In the genomic region with DNA sequence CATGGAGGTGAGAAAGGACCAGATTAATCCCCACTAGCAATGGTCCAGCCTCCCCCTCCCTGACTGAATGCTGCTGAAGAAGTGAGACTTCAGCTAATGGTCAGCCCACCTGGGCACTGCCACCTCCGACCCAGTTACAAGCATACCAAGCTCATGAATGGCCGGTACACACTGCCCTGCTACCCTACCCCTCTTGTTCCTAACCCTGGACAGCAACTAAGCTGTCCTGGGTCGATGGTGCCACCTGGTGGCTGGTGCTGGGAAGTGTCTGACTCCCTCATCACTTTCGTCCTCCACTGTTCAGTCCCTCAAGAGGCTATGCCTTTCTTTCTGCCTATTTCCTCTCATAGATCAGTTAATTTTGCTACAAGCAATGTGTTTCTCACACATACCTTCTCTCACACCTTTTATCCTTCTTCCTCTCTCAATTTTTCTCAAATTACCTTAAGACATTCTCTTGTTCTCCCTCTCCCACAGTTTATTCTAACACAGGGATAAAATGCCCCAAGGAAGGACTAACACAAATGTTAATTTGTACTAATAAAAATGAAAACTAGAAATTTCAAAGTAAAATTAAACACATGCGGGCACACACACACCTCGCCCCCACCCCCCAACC, we compare ENCODE assay signal across 8 cellular contexts. TPM values are rescaled to one million over a fixed set of nuclear protein-coding genes. Genes with fewer than 3 reads are reported as not detected.
A peak's percentile ranks its signal among the peaks of the same experiment; 100 is the strongest.
DNase-seq lines count a peak whose midpoint lies in the region; TF ChIP-seq lines count a peak whose summit lies in the region.

No MANE protein-coding gene starts in this region.

- in situ Hi-C loops in astrocyte of the spinal cord (cut with HindIII; ENCODE audit: low sequenced_read_pairs): no loop called here

- peaks cover 55% of the 10 kb centered on the region for H3K27me3 Mint-ChIP-seq in osteocyte (ENCODE audit: unreplicated experiment)

- H3F3A ChIP-seq in MM.1S (ENCODE audit: insufficient read depth, low read length): no peaks in the 10 kb centered on the region

- no peaks in the 10 kb centered on the region for H3K9me3 ChIP-seq in MM.1S (replicated peaks; ENCODE audit: insufficient read depth, low read length)
- H3K9me3 ChIP-seq in right atrium auricular region: peaks cover 0 to 12% of the 10 kb centered on the region in 2 donors

- H3K36me3 ChIP-seq in MM.1S (replicated peaks; ENCODE audit: insufficient read depth, low read length) (no peaks in the 10 kb centered on the region), right atrium auricular region (no peaks in the 10 kb centered on the region)

- H3K4me3 ChIP-seq in MM.1S (ENCODE audit: low read length) (no peak overlapping the region), astrocyte of the spinal cord (ENCODE audit: low read depth, low read length) (no peak overlapping the region), right atrium auricular region (no peak overlapping the region)

- TF ChIP-seq CTCF in MM.1S (IDR thresholded peaks at IDR 0.05; ENCODE audit: low read length) (peak; percentile 78), astrocyte of the spinal cord (IDR thresholded peaks at IDR 0.05; ENCODE audit: low read depth, low read length) (peak; percentile 64), osteocyte (IDR thresholded peaks at IDR 0.05) (peak; percentile 37), right atrium auricular region (IDR thresholded peaks at IDR 0.05) (no peak)

- H3K79me2 ChIP-seq in MM.1S (ENCODE audit: low read length): no peaks in the 10 kb centered on the region

- no peaks in the 10 kb centered on the region for H3K27me3 ChIP-seq in MM.1S (replicated peaks; ENCODE audit: insufficient read depth, low read length)
- H3K27me3 ChIP-seq in right atrium auricular region: peaks cover 0 to 8% of the 10 kb centered on the region in 2 donors

- H3K4me1 Mint-ChIP-seq in osteocyte (ENCODE audit: unreplicated experiment): peaks cover 3% of the 10 kb centered on the region

- H3K9ac ChIP-seq in MM.1S (ENCODE audit: low read length): no peak overlapping the region

- peaks cover 5% of the 10 kb centered on the region for H3K9me3 Mint-ChIP-seq in osteocyte (ENCODE audit: unreplicated experiment)

- no peak overlapping the region for H3K4me2 ChIP-seq in MM.1S (ENCODE audit: low read depth, low read length)

- no peak overlapping the region for H3K27ac Mint-ChIP-seq in osteocyte (ENCODE audit: unreplicated experiment)

- peak; percentile 25 for DNase-seq in NCI-H2196 (lab: John Stamatoyannopoulos, UW; ENCODE audit: unreplicated experiment)
- no peak for DNase-seq in NCI-H2196 treated with DMSO at 0.1 percent for 48 hours (lab: John Stamatoyannopoulos, UW; ENCODE audit: unreplicated experiment)
- peak; percentile 20 for DNase-seq in MM.1S
- DNase-seq in astrocyte of the spinal cord (ENCODE audit: low read depth, low spot score): peak; percentile 5
- no peak for DNase-seq in osteocyte (ENCODE audit: extremely low spot score, unreplicated experiment)
- DNase-seq in SIG-M5 (lab: John Stamatoyannopoulos, UW): no peak
- DNase-seq in NOMO-1 treated with dmso at 0.1 percent for 144 hours (lab: John Stamatoyannopoulos, UW; ENCODE audit: unreplicated experiment): no peak
- DNase-seq in right atrium auricular region (ENCODE audit: low spot score): no peak

- no peaks in the 10 kb centered on the region for H3K9me2 ChIP-seq in MM.1S (replicated peaks; ENCODE audit: insufficient read depth, low read length)

- H4K20me1 ChIP-seq in MM.1S (ENCODE audit: insufficient read depth, low read length): no peaks in the 10 kb centered on the region

- H3K4me1 ChIP-seq in MM.1S (ENCODE audit: low read length) (peaks cover 5% of the 10 kb centered on the region; the same call in 1 of the 2 replicates), right atrium auricular region (peaks cover 0 to 4% of the 10 kb centered on the region in 2 donors)

- H3K27ac ChIP-seq in MM.1S (ENCODE audit: low read length) (no peak overlapping the region), right atrium auricular region (no peak overlapping the region)

- no peak overlapping the region for H2AFZ ChIP-seq in MM.1S (ENCODE audit: low read length)

- no peak overlapping the region for H3K4me3 Mint-ChIP-seq in osteocyte (ENCODE audit: unreplicated experiment)

- no peaks in the 10 kb centered on the region for H3K36me3 Mint-ChIP-seq in osteocyte (ENCODE audit: unreplicated experiment)

RNA-seq across cellular contexts. Expression of a gene that starts 42.4 kb away (rescaled TPM):
- total RNA-seq in osteocyte (not detected in 2 replicates), right atrium auricular region (under 1 TPM in 1 of 2 donors, not detected in 1; 0.59 TPM)

Comparison
In these comparisons a context has a peak if more than half of its experiments do, and no peak if none do; other contexts are left out.
1. DNase-seq: peak in NCI-H2196 (single experiment), MM.1S (single experiment) and astrocyte of the spinal cord (single experiment); none in NCI-H2196 treated with DMSO at 0.1 percent for 48 hours (single experiment), osteocyte (single experiment), SIG-M5 (single experiment), NOMO-1 treated with dmso at 0.1 percent for 144 hours (single experiment) and right atrium auricular region (single experiment).
2. CTCF ChIP-seq: peak in MM.1S (single experiment), astrocyte of the spinal cord (single experiment) and osteocyte (single experiment); none in right atrium auricular region (0 of 2).